Comparison of ENCODE assay signal across 11 cellular contexts in the genomic region with DNA sequence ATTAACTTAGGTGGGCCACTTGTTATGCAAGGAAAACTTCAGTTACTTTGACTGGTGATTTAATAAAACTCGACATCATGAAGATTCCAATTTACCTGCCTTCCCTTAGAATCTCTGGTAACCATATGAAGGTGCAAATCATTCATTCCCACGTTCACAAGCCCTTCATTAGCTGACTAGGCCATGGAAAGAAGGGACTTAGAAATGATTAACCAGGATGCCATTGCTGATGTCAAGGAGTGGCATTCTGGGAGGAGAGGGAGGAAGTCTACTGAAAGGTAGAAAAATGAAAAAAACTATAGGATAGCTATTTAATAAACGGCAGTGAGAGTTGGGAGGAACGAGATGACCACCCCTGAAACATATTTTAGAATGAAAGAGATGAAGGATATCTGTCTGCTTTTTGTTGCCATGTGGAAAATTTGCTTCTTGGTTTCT. TPM values are rescaled to one million over a fixed set of nuclear protein-coding genes. Genes with fewer than 3 reads are reported as not detected.
DNase-seq lines count a peak whose midpoint lies in the region; ATAC-seq and TF ChIP-seq lines count a peak whose summit lies in the region.
"Had no signal": no experiment of that assay in that cellular context is flagged by ENCODE, and none has a peak within 500 bp of the region (broad histone marks: within the 10 kb centered on the region; RNA-seq: fewer than 3 reads in every experiment).

No MANE protein-coding gene starts in this region.

- H3K27me3 ChIP-seq in iPS-15b (ENCODE audit: control insufficient read depth, insufficient read depth, low read length) = no peaks in the 10 kb centered on the region

- H3K27me3 Mint-ChIP-seq in T-helper 17 cell = no peaks in the 10 kb centered on the region

- peak overlapping the region; percentile 79 for H3K27ac ChIP-seq in 22Rv1

- no peak for DNase-seq in GM12864 (ENCODE audit: low read depth)
- DNase-seq in T-helper 17 cell = no peak
- DNase-seq in GM10248 (ENCODE audit: extremely low spot score) = no peak
- no peak for DNase-seq in cerebellar nuclear complex (lab: John Stamatoyannopoulos, UW)
- DNase-seq in NCI-H2081 treated with DMSO at 0.1 percent for 48 hours (lab: John Stamatoyannopoulos, UW) = no peak
- DNase-seq: activated CD8-positive, alpha-beta memory T cell treated with anti-CD3 and anti-CD28 coated beads, Interleukin-2, amount 50 U/mL, for 48 hours; NCI-H1048 had no signal

- H3K36me3 Mint-ChIP-seq in T-helper 17 cell (ENCODE audit: low read depth) = peaks cover 4% of the 10 kb centered on the region

- CTCF ChIA-PET in GM10248 (lab: Yijun Ruan, JAX) = interaction anchor here (1.1 to 2.5 kb wide), 3 partner anchors 9 to 23 kb away, joined by 3 to 5 read pairs (median 4); no protein-coding TSS in a partner anchor

- peaks cover 7% of the 10 kb centered on the region for H3K4me1 ChIP-seq in iPS-15b (ENCODE audit: control insufficient read depth, insufficient read depth, low read length)

- peak overlapping the region; percentile 25 for H3K4me3 Mint-ChIP-seq in T-helper 17 cell

- ATAC-seq in T-helper 17 cell = no peak
- no peak for ATAC-seq in GM18873 (IDR thresholded peaks at IDR 0.05; ENCODE audit: low FRiP score, unreplicated experiment)

- peaks cover 2% of the 10 kb centered on the region for H3K36me3 ChIP-seq in iPS-15b (ENCODE audit: control insufficient read depth, insufficient read depth, low read length)

- TF ChIP-seq CTCF in 22Rv1 (IDR thresholded peaks at IDR 0.05) (no peak), GM12864 (IDR thresholded peaks at IDR 0.05; ENCODE audit: low read depth, low read length, missing control alignments) (no peak), GM10248 (IDR thresholded peaks at IDR 0.05; ENCODE audit: control extremely low read depth, extremely low read depth, low read depth, missing control alignments) (no peak)

- peak overlapping the region; percentile 96 for H3K4me3 ChIP-seq in GM12864 (ENCODE audit: low read depth, low read length)
- H3K4me3 ChIP-seq in iPS-15b (ENCODE audit: low read depth, low read length) = peak overlapping the region; percentile 92

- H3K4me1 Mint-ChIP-seq in T-helper 17 cell = peaks cover 30% of the 10 kb centered on the region

- POLR2A ChIA-PET in GM10248 (lab: Yijun Ruan, JAX) = no interaction called here

- peak overlapping the region; percentile 43 for H3K27ac Mint-ChIP-seq in T-helper 17 cell

- H3K9me3 ChIP-seq in T-helper 17 cell (ENCODE audit: control insufficient read depth, low read length, poor library complexity, severe bottlenecking) (no peaks in the 10 kb centered on the region), iPS-15b (ENCODE audit: control insufficient read depth, insufficient read depth, low read length) (no peaks in the 10 kb centered on the region)
- H3K9me3 ChIP-seq: thoracic aorta had no signal

- H3K9ac ChIP-seq in iPS-15b (ENCODE audit: low read depth, low read length) = peak overlapping the region; percentile 32

RNA-seq across cellular contexts. Expression of a gene that starts 1.4 kb away (rescaled TPM):
- total RNA-seq in T-helper 17 cell = 10 to 100 TPM; 60.1 to 61.7 TPM
